In the genomic region with DNA sequence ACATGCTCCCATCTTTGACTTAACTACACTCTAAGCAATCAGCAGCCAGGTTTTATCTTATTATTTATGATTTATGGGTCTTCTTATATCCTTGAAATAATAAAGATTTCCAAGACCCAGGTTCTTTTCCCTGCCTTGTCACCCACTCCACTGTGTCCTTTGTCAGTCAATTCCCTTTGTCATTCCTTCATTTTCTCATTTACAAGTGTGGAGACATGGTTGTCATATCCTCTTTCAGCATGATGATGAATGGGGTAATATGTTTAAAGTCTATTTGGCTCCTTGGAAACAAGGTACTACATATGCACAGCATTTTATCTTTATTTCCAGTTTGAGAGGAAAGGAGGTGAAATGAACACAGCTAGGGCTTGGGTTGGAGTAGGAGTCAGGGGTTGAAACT, we compare ENCODE assay signal across 32 cellular contexts.
"Had no signal": no experiment of that assay in that cellular context is flagged by ENCODE, and none has a peak within 500 bp of the region (broad histone marks: within the 10 kb centered on the region; RNA-seq: fewer than 3 reads in every experiment).

No MANE protein-coding gene starts in this region.

- H3K27me3 Mint-ChIP-seq: natural killer cell treated with Interleukin-12 subunit alpha and Interleukin-12 subunit beta and Interleukin-15 and Interleukin-18, amount 100 ng/mL, for 72 hours; progenitor cell of endocrine pancreas; stimulated activated memory B cell treated with anti-CD40 and anti-IgM and Interleukin-4, amounts not matched to agents 10 μg/mL and 1 μg/mL and 100 μg/mL, for 72 hours; stimulated activated naive CD8-positive, alpha-beta T cell treated with anti-CD3 and anti-CD28 coated beads, Interleukin-15, amount 100 ng/mL, for 72 hours; type B pancreatic cell had no signal

- H3K9me3 Mint-ChIP-seq: naive thymus-derived CD8-positive, alpha-beta T cell; nephron progenitor cell; neural progenitor cell; stimulated activated memory B cell treated with anti-CD40 and anti-IgM and Interleukin-4, amounts not matched to agents 10 μg/mL and 1 μg/mL and 100 μg/mL, for 72 hours; stimulated activated naive CD8-positive, alpha-beta T cell treated with anti-CD3 and anti-CD28 coated beads, Interleukin-15, amount 100 ng/mL, for 72 hours had no signal

- H3K79me2 ChIP-seq: parathyroid adenoma had no signal

- H3K36me3 Mint-ChIP-seq: naive thymus-derived CD8-positive, alpha-beta T cell; natural killer cell treated with Interleukin-12 subunit alpha and Interleukin-12 subunit beta and Interleukin-15 and Interleukin-18, amount 100 ng/mL, for 72 hours; neural progenitor cell; stimulated activated memory B cell treated with anti-CD40 and anti-IgM and Interleukin-4, amounts not matched to agents 10 μg/mL and 1 μg/mL and 100 μg/mL, for 72 hours; type B pancreatic cell had no signal

- H3K4me1 ChIP-seq: neural progenitor cell, parathyroid adenoma, right lobe of liver, spleen, suprapubic skin, testis, upper lobe of right lung, uterus had no signal

- H3K4me2 ChIP-seq: neural progenitor cell had no signal

- H3K4me3 Mint-ChIP-seq: naive thymus-derived CD8-positive, alpha-beta T cell; natural killer cell treated with Interleukin-12 subunit alpha and Interleukin-12 subunit beta and Interleukin-15 and Interleukin-18, amount 100 ng/mL, for 72 hours; nephron progenitor cell; neural progenitor cell; stimulated activated memory B cell treated with anti-CD40 and anti-IgM and Interleukin-4, amounts not matched to agents 10 μg/mL and 1 μg/mL and 100 μg/mL, for 72 hours; stimulated activated naive CD8-positive, alpha-beta T cell treated with anti-CD3 and anti-CD28 coated beads, Interleukin-15, amount 100 ng/mL, for 72 hours; type B pancreatic cell had no signal

- H3K4me3 ChIP-seq: neural progenitor cell, ovary, psoas muscle, right lobe of liver, sigmoid colon, spleen, suprapubic skin, testis, tibial artery, transverse colon, upper lobe of right lung, uterus had no signal

- H3K27ac Mint-ChIP-seq: naive thymus-derived CD8-positive, alpha-beta T cell; natural killer cell treated with Interleukin-12 subunit alpha and Interleukin-12 subunit beta and Interleukin-15 and Interleukin-18, amount 100 ng/mL, for 72 hours; nephron progenitor cell; neural progenitor cell; progenitor cell of endocrine pancreas; stimulated activated memory B cell treated with anti-CD40 and anti-IgM and Interleukin-4, amounts not matched to agents 10 μg/mL and 1 μg/mL and 100 μg/mL, for 72 hours; stimulated activated naive CD8-positive, alpha-beta T cell treated with anti-CD3 and anti-CD28 coated beads, Interleukin-15, amount 100 ng/mL, for 72 hours; type B pancreatic cell had no signal

- FAIRE-seq: small intestine had no signal

- H3K36me3 ChIP-seq: neural progenitor cell, ovary, right lobe of liver, sigmoid colon, spleen, suprapubic skin, tibial artery, transverse colon, upper lobe of right lung, uterus had no signal

- DNase-seq: naive thymus-derived CD8-positive, alpha-beta T cell; nephron progenitor cell; occipital lobe; ovary; posterior cingulate gyrus; psoas muscle; right cardiac atrium; right lobe of liver; sigmoid colon; small intestine; spleen; stimulated activated CD4-positive, alpha-beta T cell treated with anti-CD3 and anti-CD28 coated beads, Interleukin-12 subunit alpha, Interleukin-12 subunit beta, amount 100 ng/mL, for 4 hours; stimulated activated CD4-positive, alpha-beta T cell treated with anti-CD3 and anti-CD28 coated beads, Interleukin-1b, Interleukin-23, amount 100 ng/mL, for 48 hours; stimulated activated CD4-positive, alpha-beta T cell treated with anti-CD3 and anti-CD28 coated beads, Interleukin-4, amount 100 ng/mL, for 1 hour; stimulated activated CD4-positive, alpha-beta T cell treated with anti-CD3 and anti-CD28 coated beads, Interleukin-4, amount 100 ng/mL, for 4 hours; stimulated activated CD8-positive, alpha-beta memory T cell treated with anti-CD3 and anti-CD28 coated beads, Interleukin-4, amount 100 ng/mL, for 48 hours; stimulated activated naive CD4-positive, alpha-beta T cell; stimulated activated naive CD8-positive, alpha-beta T cell treated with anti-CD3 and anti-CD28 coated beads, Interleukin-15, amount 100 ng/mL, for 72 hours; stimulated activated naive CD8-positive, alpha-beta T cell treated with anti-CD3 and anti-CD28 coated beads, Interleukin-15, Interleukin-2, amounts not matched to agents 100 U/mL and 50 U/mL, for 24 hours; substantia nigra; testis; tibial artery; transverse colon; upper lobe of right lung; uterus had no signal

- H3K9me3 ChIP-seq: ovary, psoas muscle, right lobe of liver, sigmoid colon, spleen, suprapubic skin, testis, tibial artery, transverse colon, upper lobe of right lung, uterus had no signal

- H3K27ac ChIP-seq: neural progenitor cell, ovary, parathyroid adenoma, psoas muscle, right lobe of liver, sigmoid colon, spleen, suprapubic skin, testis, tibial artery, transverse colon, upper lobe of right lung, uterus had no signal

- ATAC-seq: naive thymus-derived CD8-positive, alpha-beta T cell; natural killer cell treated with Interleukin-12 subunit alpha and Interleukin-12 subunit beta and Interleukin-15 and Interleukin-18, amount 100 ng/mL, for 72 hours; psoas muscle; right cardiac atrium; right lobe of liver; stimulated activated memory B cell treated with anti-CD40 and anti-IgM and Interleukin-4, amounts not matched to agents 10 μg/mL and 1 μg/mL and 100 μg/mL, for 72 hours; stimulated activated naive CD8-positive, alpha-beta T cell treated with anti-CD3 and anti-CD28 coated beads, Interleukin-15, amount 100 ng/mL, for 72 hours; stimulated activated naive CD8-positive, alpha-beta T cell treated with anti-CD3 and anti-CD28 coated beads, Interleukin-15, Interleukin-2, amounts not matched to agents 100 U/mL and 50 U/mL, for 24 hours; upper lobe of right lung had no signal

- H3K4me1 Mint-ChIP-seq: naive thymus-derived CD8-positive, alpha-beta T cell; nephron progenitor cell; neural progenitor cell; stimulated activated memory B cell treated with anti-CD40 and anti-IgM and Interleukin-4, amounts not matched to agents 10 μg/mL and 1 μg/mL and 100 μg/mL, for 72 hours; stimulated activated naive CD8-positive, alpha-beta T cell treated with anti-CD3 and anti-CD28 coated beads, Interleukin-15, amount 100 ng/mL, for 72 hours had no signal

- H2AFZ ChIP-seq: neural progenitor cell, parathyroid adenoma had no signal

- H3K9ac ChIP-seq: neural progenitor cell, parathyroid adenoma had no signal

- H3K27me3 ChIP-seq: neural progenitor cell, ovary, right lobe of liver, sigmoid colon, spleen, suprapubic skin, testis, tibial artery, transverse colon, upper lobe of right lung, uterus had no signal
